6 cellular contexts compared by ENCODE assay signal in the genomic region with DNA sequence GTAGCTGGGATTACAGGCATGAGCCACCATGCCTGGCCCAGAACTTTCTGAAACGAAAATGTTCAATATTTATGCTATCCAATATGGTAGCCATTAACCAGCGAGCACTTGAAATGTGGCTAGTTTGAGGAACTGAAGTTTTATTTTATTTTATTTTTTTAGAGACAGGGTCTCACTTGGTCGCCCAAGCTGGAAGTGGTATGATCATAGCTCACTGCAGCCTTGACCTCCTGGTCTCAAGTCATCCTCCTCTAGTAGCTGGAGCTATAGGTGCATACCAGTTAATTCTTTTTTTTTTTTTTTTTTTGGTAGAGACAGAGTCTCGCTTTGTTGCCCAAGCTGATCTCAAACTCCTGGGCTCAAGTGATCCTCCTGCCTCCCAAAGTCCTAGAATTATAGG.
DNase-seq lines count a peak whose midpoint lies in the region; ATAC-seq and FAIRE-seq lines count a peak whose summit lies in the region.
"Not testable (repeated sequence)": the region's sequence is repeated elsewhere in the genome, so short reads cannot be mapped to it uniquely, and the experiment has no call there.

No MANE protein-coding gene starts in this region.

- ATAC-seq in HG03108 (IDR thresholded peaks at IDR 0.05; ENCODE audit: unreplicated experiment) (peak; percentile 47), naive B cell (ENCODE audit: low read depth in 2 of 2) (peak; percentile 57 to 58)

- H3K36me3 Mint-ChIP-seq in naive B cell = peaks cover 16 to 20% of the 10 kb centered on the region in 2 donors

- H3K27ac Mint-ChIP-seq in naive B cell = not testable (repeated sequence)

- peaks cover 0 to 20% (median 16%) of the 10 kb centered on the region in 7 donors for H3K9me3 Mint-ChIP-seq in naive B cell

- in situ Hi-C loops in Caki2 (cut with HindIII; ENCODE audit: low pct_unique_long_range_greater_than_20kb, low sequenced_read_pairs) = not testable (repeated sequence)

- peak overlapping the region in 1 of 8 donors; percentile 68 for H3K4me3 Mint-ChIP-seq in naive B cell

- DNase-seq in Caki2 (ENCODE audit: low read depth) (peak; percentile 46), RCC 7860 (ENCODE audit: low spot score) (peak; percentile 10), glomerular visceral epithelial cell (ENCODE audit: extremely low spot score) (peak; percentile 30)
- not testable (repeated sequence) for DNase-seq in GM18507 (ENCODE audit: extremely low spot score, insufficient read length, low read depth); naive B cell

- H3K27me3 Mint-ChIP-seq in naive B cell = not testable (repeated sequence)

- FAIRE-seq in GM18507 (lab: Jason Lieb, UNC) = peak; percentile 79
- peak; percentile 83 for FAIRE-seq in RCC 7860 (lab: Jason Lieb, UNC)

- H3K4me1 Mint-ChIP-seq in naive B cell = peaks cover 23 to 68% (median 26%) of the 10 kb centered on the region in 3 donors
